Comparison of ENCODE assay signal across 13 cellular contexts in the genomic region with DNA sequence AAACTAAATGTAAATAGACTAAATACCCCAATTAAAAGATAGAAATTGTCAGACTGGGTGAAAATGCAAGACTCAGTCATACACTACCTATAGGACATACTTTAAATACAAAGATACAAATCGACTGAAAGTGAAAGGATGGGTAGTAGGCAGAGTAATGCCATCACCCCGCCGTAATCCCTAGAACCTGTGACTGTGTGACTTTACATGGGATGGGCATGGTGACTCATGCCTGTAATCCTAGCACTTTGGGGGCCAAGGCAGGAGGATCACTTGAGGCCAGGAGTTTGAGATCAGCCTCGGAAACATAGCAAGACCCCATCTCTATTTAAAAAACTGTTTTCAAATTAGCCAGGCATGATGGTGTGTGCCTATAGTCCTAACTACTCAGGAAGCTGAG. TPM values are rescaled to one million over a fixed set of nuclear protein-coding genes. Genes with fewer than 3 reads are reported as not detected.
DNase-seq lines count a peak whose midpoint lies in the region; ATAC-seq and TF ChIP-seq lines count a peak whose summit lies in the region.
"Had no signal": no experiment of that assay in that cellular context is flagged by ENCODE, and none has a peak within 500 bp of the region (broad histone marks: within the 10 kb centered on the region; RNA-seq: fewer than 3 reads in every experiment).

No MANE protein-coding gene starts in this region.

- peaks cover 23% of the 10 kb centered on the region for H3F3A ChIP-seq in Loucy (ENCODE audit: low read depth)

- peak overlapping the region; percentile 95 to 100 (median 100) for H3K27ac Mint-ChIP-seq in CD4-positive, alpha-beta memory T cell
- H3K27ac Mint-ChIP-seq in activated T-helper 2 cell treated with anti-CD3 and anti-CD28 coated beads, Interferon-gamma antibody, Interleukin-2, Interleukin-4, amounts not matched to agents 10 μg/mL and 5 μg/mL and 100 μg/mL, durations not matched to agents 14 hours and 24 hours and 36 hours = peak overlapping the region; percentile 99
- H3K27ac Mint-ChIP-seq in natural killer cell = peak overlapping the region; percentile 93

- H3K9ac ChIP-seq in Loucy (ENCODE audit: low read depth, low read length, poor library complexity, severe bottlenecking) = peak overlapping the region; percentile 97

- intact Hi-C loops in CD4-positive, alpha-beta memory T cell (cut with micrococcal nuclease) = no loop called here
- intact Hi-C loops in activated T-helper 2 cell treated with anti-CD3 and anti-CD28 coated beads, Interferon-gamma antibody, Interleukin-2, Interleukin-4, amounts not matched to agents 10 μg/mL and 5 μg/mL and 100 μg/mL, durations not matched to agents 14 hours and 24 hours and 36 hours (cut with micrococcal nuclease) = loop anchor here (10.0 kb wide), 2 partner anchors 578 to 828 kb away; a partner anchor contains a TSS
- intact Hi-C loops in natural killer cell (cut with micrococcal nuclease) (no loop called here), uterus (cut with DNase I; ENCODE audit: low total_unique reads) (no loop called here)

- H3K9me3 Mint-ChIP-seq in CD4-positive, alpha-beta memory T cell = no peaks in the 10 kb centered on the region
- H3K9me3 Mint-ChIP-seq in activated T-helper 2 cell treated with anti-CD3 and anti-CD28 coated beads, Interferon-gamma antibody, Interleukin-2, Interleukin-4, amounts not matched to agents 10 μg/mL and 5 μg/mL and 100 μg/mL, durations not matched to agents 14 hours and 24 hours and 36 hours = no peaks in the 10 kb centered on the region
- H3K9me3 Mint-ChIP-seq in natural killer cell = no peaks in the 10 kb centered on the region
- H3K9me3 Mint-ChIP-seq: CD14-positive monocyte had no signal

- H3K4me1 ChIP-seq in CD4-positive, alpha-beta memory T cell (ENCODE audit: insufficient read depth, low read length) = peaks cover 75% of the 10 kb centered on the region
- peaks cover 81% of the 10 kb centered on the region for H3K4me1 ChIP-seq in Loucy (ENCODE audit: insufficient read depth, low read length, poor library complexity, severe bottlenecking)
- H3K4me1 ChIP-seq in uterus = no peaks in the 10 kb centered on the region

- CTCF ChIA-PET in CD4-positive, alpha-beta memory T cell (lab: Charles Lee; ENCODE audit: partially characterized antibody) = interaction anchor here (1.0 to 34.7 kb wide), 3 partner anchors 32 to 131 kb away, joined by 4 to 1350 read pairs (median 17); no protein-coding TSS in a partner anchor

- H3K9me2 ChIP-seq in Loucy (replicated peaks; ENCODE audit: low read depth, low read length) = no peaks in the 10 kb centered on the region

- H3K36me3 Mint-ChIP-seq in CD4-positive, alpha-beta memory T cell = peaks cover 6 to 21% of the 10 kb centered on the region in 2 donors
- H3K36me3 Mint-ChIP-seq in activated T-helper 2 cell treated with anti-CD3 and anti-CD28 coated beads, Interferon-gamma antibody, Interleukin-2, Interleukin-4, amounts not matched to agents 10 μg/mL and 5 μg/mL and 100 μg/mL, durations not matched to agents 14 hours and 24 hours and 36 hours (ENCODE audit: low read depth) = peaks cover 17% of the 10 kb centered on the region
- no peaks in the 10 kb centered on the region for H3K36me3 Mint-ChIP-seq in natural killer cell

- TF ChIP-seq CTCF in Loucy (conservative IDR thresholded peaks at IDR 0.05; ENCODE audit: low read length) (no peak), natural killer cell (IDR thresholded peaks at IDR 0.05) (no peak), uterus (IDR thresholded peaks at IDR 0.05) (no peak)

- H3K79me2 ChIP-seq in Loucy (ENCODE audit: insufficient read depth, low read length) = peaks cover 79% of the 10 kb centered on the region

- peak overlapping the region; percentile 92 for H3K4me2 ChIP-seq in Loucy (ENCODE audit: low read depth, low read length, poor library complexity, severe bottlenecking)

- peak overlapping the region; percentile 39 to 48 for H3K4me3 ChIP-seq in CD4-positive, alpha-beta memory T cell (ENCODE audit: low read length in 2 of 2)
- H3K4me3 ChIP-seq in Loucy (ENCODE audit: low read length, poor library complexity, severe bottlenecking) = no peak overlapping the region
- no peak overlapping the region for H3K4me3 ChIP-seq in uterus
- H3K4me3 ChIP-seq: adrenal gland, thoracic aorta had no signal

- no peaks in the 10 kb centered on the region for H4K20me1 ChIP-seq in Loucy (ENCODE audit: insufficient read depth, low read length, poor library complexity, severe bottlenecking)

- no peak overlapping the region for H2AFZ ChIP-seq in Loucy (ENCODE audit: low read length)

- no peak for TF ChIP-seq POLR2A in uterus (IDR thresholded peaks at IDR 0.05)

- no peaks in the 10 kb centered on the region for H3K9me3 ChIP-seq in CD4-positive, alpha-beta memory T cell (ENCODE audit: control insufficient read depth in 1 of 2, low read length in 2 of 2)
- H3K9me3 ChIP-seq in Loucy (ENCODE audit: insufficient read depth, low read depth, low read length) (no peaks in the 10 kb centered on the region), uterus (no peaks in the 10 kb centered on the region)
- H3K9me3 ChIP-seq: adrenal gland, thoracic aorta had no signal

- peak overlapping the region; percentile 73 to 99 (median 87) for H3K4me3 Mint-ChIP-seq in CD4-positive, alpha-beta memory T cell
- peak overlapping the region; percentile 71 for H3K4me3 Mint-ChIP-seq in activated T-helper 2 cell treated with anti-CD3 and anti-CD28 coated beads, Interferon-gamma antibody, Interleukin-2, Interleukin-4, amounts not matched to agents 10 μg/mL and 5 μg/mL and 100 μg/mL, durations not matched to agents 14 hours and 24 hours and 36 hours (ENCODE audit: low read depth)
- peak overlapping the region; percentile 80 for H3K4me3 Mint-ChIP-seq in natural killer cell

- H3K4me1 Mint-ChIP-seq in CD4-positive, alpha-beta memory T cell = peaks cover 53 to 97% (median 63%) of the 10 kb centered on the region in 4 donors
- peaks cover 81% of the 10 kb centered on the region for H3K4me1 Mint-ChIP-seq in activated T-helper 2 cell treated with anti-CD3 and anti-CD28 coated beads, Interferon-gamma antibody, Interleukin-2, Interleukin-4, amounts not matched to agents 10 μg/mL and 5 μg/mL and 100 μg/mL, durations not matched to agents 14 hours and 24 hours and 36 hours (ENCODE audit: low read depth)
- H3K4me1 Mint-ChIP-seq in natural killer cell = peaks cover 88 to 92% of the 10 kb centered on the region in 2 donors

- POLR2A ChIA-PET in CD4-positive, alpha-beta memory T cell (lab: Charles Lee; ENCODE audit: partially characterized antibody) = interaction anchor here (1.5 to 22.7 kb wide), 3 partner anchors 16 to 159 kb away, joined by 3 to 1011 read pairs (median 941); no protein-coding TSS in a partner anchor

- peak in 1 of 5 donors; percentile 73 for DNase-seq in CD4-positive, alpha-beta memory T cell
- DNase-seq in activated T-helper 2 cell treated with anti-CD3 and anti-CD28 coated beads, Interferon-gamma antibody, Interleukin-2, Interleukin-4, amounts not matched to agents 10 μg/mL and 5 μg/mL and 100 μg/mL, durations not matched to agents 14 hours and 24 hours and 36 hours (ENCODE audit: low spot score) = no peak
- DNase-seq in natural killer cell (no peak), SIG-M5 treated with dmso at 0.1 percent for 504 hours (lab: John Stamatoyannopoulos, UW; ENCODE audit: unreplicated experiment) (no peak), SW 1271 (lab: John Stamatoyannopoulos, UW) (no peak), uterus (no peak)
- DNase-seq: adrenal gland, NCI-H82, RPMI8226 had no signal

- no peaks in the 10 kb centered on the region for H3K27me3 Mint-ChIP-seq in CD4-positive, alpha-beta memory T cell
- H3K27me3 Mint-ChIP-seq in activated T-helper 2 cell treated with anti-CD3 and anti-CD28 coated beads, Interferon-gamma antibody, Interleukin-2, Interleukin-4, amounts not matched to agents 10 μg/mL and 5 μg/mL and 100 μg/mL, durations not matched to agents 14 hours and 24 hours and 36 hours (ENCODE audit: low read depth) = no peaks in the 10 kb centered on the region
- H3K27me3 Mint-ChIP-seq in natural killer cell (ENCODE audit: low read depth in 2 of 2) = no peaks in the 10 kb centered on the region

- no peaks in the 10 kb centered on the region for H3K36me3 ChIP-seq in CD4-positive, alpha-beta memory T cell (ENCODE audit: insufficient read depth, low read length)
- H3K36me3 ChIP-seq in Loucy (ENCODE audit: insufficient read depth, low read length) = no peaks in the 10 kb centered on the region
- no peaks in the 10 kb centered on the region for H3K36me3 ChIP-seq in uterus
- H3K36me3 ChIP-seq: adrenal gland, thoracic aorta had no signal

- ATAC-seq in natural killer cell (no peak), HG02840 (IDR thresholded peaks at IDR 0.05; ENCODE audit: low FRiP score, unreplicated experiment) (no peak)

- peak overlapping the region; percentile 61 for H3K27ac ChIP-seq in CD4-positive, alpha-beta memory T cell (ENCODE audit: low read depth, low read length)
- H3K27ac ChIP-seq in uterus = no peak overlapping the region
- H3K27ac ChIP-seq: adrenal gland, thoracic aorta had no signal

- H3K27me3 ChIP-seq in CD4-positive, alpha-beta memory T cell (ENCODE audit: insufficient read depth, low read length) = no peaks in the 10 kb centered on the region
- no peaks in the 10 kb centered on the region for H3K27me3 ChIP-seq in Loucy (ENCODE audit: insufficient read depth, low read length, poor library complexity, severe bottlenecking)
- H3K27me3 ChIP-seq in uterus = no peaks in the 10 kb centered on the region
- H3K27me3 ChIP-seq: adrenal gland had no signal

RNA-seq across cellular contexts. Expression of a gene that starts 2.6 kb away (rescaled TPM):
- 1,000 to 10,000 TPM; 1,287 to 1,352 TPM for total RNA-seq in CD4-positive, alpha-beta memory T cell
- 100 to 1,000 TPM in 1 of 2 donors, 10 to 100 TPM in 1; 81.8 to 147 TPM for polyA plus RNA-seq in CD4-positive, alpha-beta memory T cell
- 255 TPM in 2 replicates for total RNA-seq in activated T-helper 2 cell treated with anti-CD3 and anti-CD28 coated beads, Interferon-gamma antibody, Interleukin-2, Interleukin-4, amounts not matched to agents 10 μg/mL and 5 μg/mL and 100 μg/mL, durations not matched to agents 14 hours and 24 hours and 36 hours
- total RNA-seq in natural killer cell = 1,000 to 10,000 TPM in 1 of 3 donors, 100 to 1,000 TPM in 2; 882 to 1,108 (median 986) TPM
- 100 to 1,000 TPM in 1 of 4 donors, 10 to 100 TPM in 3; 22.1 to 133 (median 67.5) TPM for total RNA-seq in uterus

Comparison
In these comparisons a context has a peak if more than half of its experiments do, and no peak if none do; other contexts are left out.
1. H3K4me3 ChIP-seq: peak in CD4-positive, alpha-beta memory T cell (2 of 2); none in Loucy (single experiment) and uterus (0 of 2).
2. Peak in every context shown above with its lines, with median percentiles within 50 percentile points of each other: H3K27ac Mint-ChIP-seq and H3K4me3 Mint-ChIP-seq.